9 cellular contexts compared by ENCODE assay signal in genomic region chr20:23668477-23668951, GRCh38. TPM values are rescaled to one million over a fixed set of nuclear protein-coding genes. Genes with fewer than 3 reads are reported as not detected.
DNase-seq lines count a peak whose midpoint lies in the region; ATAC-seq and TF ChIP-seq lines count a peak whose summit lies in the region.
"Had no signal": no experiment of that assay in that cellular context is flagged by ENCODE, and none has a peak within 500 bp of the region (broad histone marks: within the 10 kb centered on the region; RNA-seq: fewer than 3 reads in every experiment).

No MANE protein-coding gene starts in this region.

- H3K4me1 ChIP-seq in BE2C (no peaks in the 10 kb centered on the region), parathyroid adenoma (no peaks in the 10 kb centered on the region)

- H3K36me3 Mint-ChIP-seq in T-helper 2 cell treated with Interferon-gamma antibody and Interleukin-4, amounts not matched to agents 5 μg/mL and 100 μg/mL, for 36 hours (ENCODE audit: low read depth), result no peaks in the 10 kb centered on the region
- H3K36me3 Mint-ChIP-seq: IgD-negative memory B cell had no signal

- peak; percentile 79 for TF ChIP-seq CTCF in BE2C (IDR thresholded peaks at IDR 0.05; ENCODE audit: low read depth, low read length)
- peak; percentile 70 for TF ChIP-seq CTCF in parathyroid adenoma (IDR thresholded peaks at IDR 0.05)

- no peak overlapping the region for H2AFZ ChIP-seq in parathyroid adenoma

- DNase-seq in BE2C (peak; percentile 55), NCI-H526 (lab: John Stamatoyannopoulos, UW) (peak; percentile 58 to 92), activated T-cell treated with anti-CD3 and anti-CD28 coated beads for 48 hours (ENCODE audit: low read depth) (peak; percentile 23), glomerular visceral epithelial cell (ENCODE audit: extremely low spot score) (peak; percentile 69)
- no peak for DNase-seq in T-helper 2 cell treated with Interferon-gamma antibody and Interleukin-4, amounts not matched to agents 5 μg/mL and 100 μg/mL, for 36 hours (ENCODE audit: low spot score)

- H3K4me2 ChIP-seq in parathyroid adenoma (ENCODE audit: low read length), result no peak overlapping the region

- no peak overlapping the region for H3K4me3 Mint-ChIP-seq in T-helper 2 cell treated with Interferon-gamma antibody and Interleukin-4, amounts not matched to agents 5 μg/mL and 100 μg/mL, for 36 hours
- H3K4me3 Mint-ChIP-seq: IgD-negative memory B cell had no signal

- H3K4me3 ChIP-seq in BE2C (ENCODE audit: low read depth, low read length) (no peak overlapping the region), parathyroid adenoma (ENCODE audit: low read depth, low read length) (no peak overlapping the region)

- no peaks in the 10 kb centered on the region for H3K27me3 Mint-ChIP-seq in T-helper 2 cell treated with Interferon-gamma antibody and Interleukin-4, amounts not matched to agents 5 μg/mL and 100 μg/mL, for 36 hours (ENCODE audit: low read depth)
- H3K27me3 Mint-ChIP-seq: IgD-negative memory B cell had no signal

- H3K9me3 Mint-ChIP-seq in T-helper 2 cell treated with Interferon-gamma antibody and Interleukin-4, amounts not matched to agents 5 μg/mL and 100 μg/mL, for 36 hours, result no peaks in the 10 kb centered on the region

- ATAC-seq in GM18498 (IDR thresholded peaks at IDR 0.05; ENCODE audit: unreplicated experiment) (peak; percentile 78), HG03108 (IDR thresholded peaks at IDR 0.05; ENCODE audit: unreplicated experiment) (peak; percentile 70)

- no peaks in the 10 kb centered on the region for H3K79me2 ChIP-seq in parathyroid adenoma

- H3K9me3 ChIP-seq in BE2C (no peaks in the 10 kb centered on the region), parathyroid adenoma (ENCODE audit: control insufficient read depth, low read length) (no peaks in the 10 kb centered on the region)

- no peak overlapping the region for H3K9ac ChIP-seq in parathyroid adenoma

- H3K4me1 Mint-ChIP-seq in T-helper 2 cell treated with Interferon-gamma antibody and Interleukin-4, amounts not matched to agents 5 μg/mL and 100 μg/mL, for 36 hours (ENCODE audit: low read depth), result no peaks in the 10 kb centered on the region

- no peak overlapping the region for H3K27ac ChIP-seq in parathyroid adenoma

- no peak overlapping the region for H3K27ac Mint-ChIP-seq in T-helper 2 cell treated with Interferon-gamma antibody and Interleukin-4, amounts not matched to agents 5 μg/mL and 100 μg/mL, for 36 hours
- H3K27ac Mint-ChIP-seq: IgD-negative memory B cell had no signal

- no peaks in the 10 kb centered on the region for H3K27me3 ChIP-seq in BE2C
- no peaks in the 10 kb centered on the region for H3K27me3 ChIP-seq in parathyroid adenoma (ENCODE audit: control insufficient read depth, insufficient read depth, low read length)

- H3K36me3 ChIP-seq in BE2C (no peaks in the 10 kb centered on the region), parathyroid adenoma (ENCODE audit: control insufficient read depth, insufficient read depth, low read length) (no peaks in the 10 kb centered on the region)

RNA-seq across cellular contexts. Expression of gene CST4, which starts 20.3 kb away (rescaled TPM):
- not detected for polyA plus RNA-seq in BE2C (2012; ENCODE audit: insufficient read depth, insufficient read length, low read depth)
- polyA plus RNA-seq: IgD-negative memory B cell had no signal

RNA-seq across cellular contexts. Expression of gene CST3, which starts 30.8 kb away (rescaled TPM):
- polyA plus RNA-seq in BE2C (2012; ENCODE audit: insufficient read depth, insufficient read length, low read depth), result 253 TPM
